20 cellular contexts compared by ENCODE assay signal in the genomic region with DNA sequence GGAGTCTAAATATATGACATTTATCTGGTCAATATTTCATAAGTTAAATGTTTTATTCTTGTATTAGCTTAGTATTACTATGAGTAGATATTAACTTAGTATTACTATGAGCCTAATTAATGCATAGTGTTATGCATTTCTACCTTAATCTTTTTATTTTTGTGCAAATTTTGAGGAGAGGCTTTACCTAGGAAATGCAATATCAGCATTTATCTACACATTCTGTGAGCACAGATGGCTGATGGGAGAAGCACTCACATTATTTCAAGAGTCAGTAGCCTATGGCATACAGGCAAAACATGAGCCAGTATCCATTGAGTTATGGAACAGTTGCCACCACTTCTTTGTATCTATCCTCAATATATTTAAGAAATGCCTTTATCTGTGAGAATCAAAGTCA.
DNase-seq lines count a peak whose midpoint lies in the region; ATAC-seq, FAIRE-seq and TF ChIP-seq lines count a peak whose summit lies in the region.
"Had no signal": no experiment of that assay in that cellular context is flagged by ENCODE, and none has a peak within 500 bp of the region (broad histone marks: within the 10 kb centered on the region; RNA-seq: fewer than 3 reads in every experiment).

No MANE protein-coding gene starts in this region.

- H4K8ac ChIP-seq in IMR-90 (ENCODE audit: low read depth in 2 of 2, low read length in 2 of 2): no peak overlapping the region
- no peak overlapping the region for H4K8ac ChIP-seq in H1 (ENCODE audit: extremely low read depth, insufficient read depth, low read length)

- H3K56ac ChIP-seq in IMR-90 (ENCODE audit: extremely low read depth, insufficient read depth, low read length): no peak overlapping the region
- no peak overlapping the region for H3K56ac ChIP-seq in H1 (replicated peaks; ENCODE audit: insufficient read length, low read depth, low read length)

- TF ChIP-seq CTCF in HepG2 (CRISPR knock-in tag; IDR thresholded peaks at IDR 0.05) (no peak), right lobe of liver (IDR thresholded peaks at IDR 0.05) (no peak), IMR-90 (conservative IDR thresholded peaks at IDR 0.05; ENCODE audit: low read depth, low read length) (no peak), H1 (IDR thresholded peaks at IDR 0.05; ENCODE audit: control extremely low read depth in 1 of 3, insufficient read depth in 1 of 3, low read depth in 1 of 3, low read length in 3 of 3) (no peak), Peyer's patch (IDR thresholded peaks at IDR 0.05) (no peak)

- H3K4me1 ChIP-seq in HepG2 (ENCODE audit: insufficient read depth, low read length) (no peaks in the 10 kb centered on the region), right lobe of liver (no peaks in the 10 kb centered on the region), IMR-90 (ENCODE audit: control insufficient read depth, insufficient read depth, low read length) (no peaks in the 10 kb centered on the region), H1 (replicated peaks in 1 of 4; ENCODE audit: control insufficient read depth in 3 of 4, insufficient read depth in 4 of 4, low read length in 3 of 4) (no peaks in the 10 kb centered on the region), Peyer's patch (no peaks in the 10 kb centered on the region)
- H3K4me1 ChIP-seq: BLaER1 treated with 17β-estradiol and CSF1 and Interleukin-3, amounts not matched to agents 10 nM and 100 nM; Caco-2 had no signal

- ATAC-seq in HepG2 (no peak), right lobe of liver (no peak), IMR-90 (ENCODE audit: low read depth) (no peak)
- ATAC-seq: CD8-positive, alpha-beta T cell; GM12878 had no signal

- BruUV-seq in HepG2 (replicated peaks; lab: Mats Ljungman, UMichigan) (no TSS peak), IMR-90 (replicated peaks; lab: Mats Ljungman, UMichigan) (no TSS peak)

- no peak overlapping the region for H3K27ac ChIP-seq in HepG2 (ENCODE audit: extremely low read length, insufficient read depth, low read length)
- no peak overlapping the region for H3K27ac ChIP-seq in right lobe of liver
- no peak overlapping the region for H3K27ac ChIP-seq in IMR-90 (ENCODE audit: insufficient read depth, low read length)
- H3K27ac ChIP-seq in H1 (ENCODE audit: low read depth, low read length): no peak overlapping the region
- H3K27ac ChIP-seq in Peyer's patch: no peak overlapping the region
- H3K27ac ChIP-seq: BLaER1 treated with 17β-estradiol and CSF1 and Interleukin-3, amounts not matched to agents 10 nM and 100 nM; C4-2B had no signal

- no peak overlapping the region for H2BK12ac ChIP-seq in H1 (ENCODE audit: low read depth, low read length)

- FAIRE-seq in HepG2 (lab: Jason Lieb, UNC): no peak
- no peak for FAIRE-seq in H1 (lab: Jason Lieb, UNC)
- FAIRE-seq: A204.1, G401.6, GM12878, GM12892, GM18507 had no signal

- H2BK20ac ChIP-seq in IMR-90 (ENCODE audit: low read depth, low read length) (no peak overlapping the region), H1 (ENCODE audit: low read length) (no peak overlapping the region)

- no peak for TF ChIP-seq EP300 in HepG2 (IDR thresholded peaks at IDR 0.05; ENCODE audit: low read depth in 2 of 2, low read length in 2 of 2)
- no peak for TF ChIP-seq EP300 in HepG2 (CRISPR knock-in tag; IDR thresholded peaks at IDR 0.05; ENCODE audit: borderline replicate concordance)
- TF ChIP-seq EP300 in H1 (IDR thresholded peaks at IDR 0.05; ENCODE audit: borderline replicate concordance in 1 of 2, low read depth in 2 of 2, low read length in 2 of 2): no peak

- no peak overlapping the region for H3K14ac ChIP-seq in IMR-90 (replicated peaks; ENCODE audit: low read depth, low read length)
- H3K14ac ChIP-seq in H1 (ENCODE audit: insufficient read length): no peak overlapping the region

- no peak for TF ChIP-seq POLR2A in HepG2 (IDR thresholded peaks at IDR 0.05; ENCODE audit: insufficient read depth in 1 of 2, low read depth in 2 of 2, low read length in 2 of 2)
- TF ChIP-seq POLR2A in right lobe of liver (IDR thresholded peaks at IDR 0.05): no peak
- TF ChIP-seq POLR2A in IMR-90 (IDR thresholded peaks at IDR 0.05; ENCODE audit: low read depth, low read length): no peak
- no peak for TF ChIP-seq POLR2A in H1 (IDR thresholded peaks at IDR 0.05; ENCODE audit: control extremely low read depth in 1 of 2, low read depth in 2 of 2, low read length in 2 of 2)
- TF ChIP-seq POLR2A in Peyer's patch (IDR thresholded peaks at IDR 0.05): no peak

- CTCF ChIA-PET in HepG2 (lab: Yijun Ruan, JAX; ENCODE audit: low intra/inter-chr PET ratio, low total read pairs) (no interaction called here), IMR-90 (lab: Yijun Ruan, JAX) (no interaction called here), H1 (lab: Charles Lee; ENCODE audit: partially characterized antibody) (no interaction called here)

- no peak overlapping the region for H3K4me3 ChIP-seq in HepG2 (replicated peaks in 1 of 3; ENCODE audit: insufficient read depth in 1 of 3, low read depth in 2 of 3, low read length in 3 of 3)
- H3K4me3 ChIP-seq in right lobe of liver: no peak overlapping the region
- no peak overlapping the region for H3K4me3 ChIP-seq in IMR-90 (ENCODE audit: insufficient read depth, low read depth, low read length)
- no peak overlapping the region for H3K4me3 ChIP-seq in H1 (ENCODE audit: extremely low read depth in 1 of 4, insufficient read depth in 2 of 4, low read depth in 3 of 4, low read length in 4 of 4)
- no peak overlapping the region for H3K4me3 ChIP-seq in Peyer's patch
- H3K4me3 ChIP-seq: BLaER1 treated with 17β-estradiol and CSF1 and Interleukin-3, amounts not matched to agents 10 nM and 100 nM; GM12878 had no signal

- POLR2A ChIA-PET in HepG2 (lab: Yijun Ruan, JAX): no interaction called here
- POLR2A ChIA-PET in IMR-90 (lab: Charles Lee; ENCODE audit: unreplicated experiment): no interaction called here
- POLR2A ChIA-PET in H1 (lab: Charles Lee; ENCODE audit: partially characterized antibody): no interaction called here

- no peaks in the 10 kb centered on the region for H3K9me1 ChIP-seq in IMR-90 (ENCODE audit: insufficient read depth, low read length)

- H2AFZ ChIP-seq in HepG2 (ENCODE audit: low read length) (no peak overlapping the region), IMR-90 (replicated peaks; ENCODE audit: low read length, poor library complexity) (no peak overlapping the region), H1 (ENCODE audit: low read length) (no peak overlapping the region)

- H3K79me2 ChIP-seq in HepG2 (ENCODE audit: insufficient read depth, low read length): no peaks in the 10 kb centered on the region
- H3K79me2 ChIP-seq in H1 (ENCODE audit: control insufficient read depth in 1 of 2, insufficient read depth in 2 of 2, low read length in 2 of 2): no peaks in the 10 kb centered on the region

- peaks cover 2% of the 10 kb centered on the region for H3K9me3 ChIP-seq in HepG2 (ENCODE audit: low read length)
- H3K9me3 ChIP-seq in right lobe of liver: no peaks in the 10 kb centered on the region
- peaks cover 13% of the 10 kb centered on the region for H3K9me3 ChIP-seq in IMR-90 (ENCODE audit: control insufficient read depth, insufficient read depth, low read length)
- H3K9me3 ChIP-seq in H1 (ENCODE audit: insufficient read depth in 2 of 2, low read depth in 1 of 2, low read length in 1 of 2): peaks cover 2 to 11% of the 10 kb centered on the region in 2 experiments; a peak in 2 of 4 replicates
- peaks cover 0 to 1% (median 0%) of the 10 kb centered on the region in 4 donors for H3K9me3 ChIP-seq in Peyer's patch
- H3K9me3 ChIP-seq: Caco-2 had no signal

- H4K91ac ChIP-seq in IMR-90 (ENCODE audit: insufficient read depth, low read depth, low read length) (no peak overlapping the region), H1 (replicated peaks; ENCODE audit: insufficient read length, low read length) (no peak overlapping the region)

- no peak overlapping the region for H2AK5ac ChIP-seq in IMR-90 (ENCODE audit: low read depth, low read length)
- H2AK5ac ChIP-seq in H1 (ENCODE audit: low read depth, low read length): no peak overlapping the region

- no peaks in the 10 kb centered on the region for H3K79me1 ChIP-seq in IMR-90 (ENCODE audit: low read depth in 1 of 2, low read length in 2 of 2)
- no peaks in the 10 kb centered on the region for H3K79me1 ChIP-seq in H1 (ENCODE audit: low read depth, low read length)

- H3K18ac ChIP-seq in IMR-90 (ENCODE audit: low read depth, low read length) (no peak overlapping the region), H1 (ENCODE audit: extremely low read depth, low read length) (no peak overlapping the region)

- H3K27me3 ChIP-seq in HepG2 (ENCODE audit: control insufficient read depth in 1 of 2, insufficient read depth in 2 of 2, low read length in 2 of 2) (no peaks in the 10 kb centered on the region), right lobe of liver (no peaks in the 10 kb centered on the region), IMR-90 (ENCODE audit: control insufficient read depth, insufficient read depth, low read length) (no peaks in the 10 kb centered on the region), H1 (replicated peaks in 1 of 4; ENCODE audit: control insufficient read depth in 3 of 4, extremely low read depth in 1 of 4, insufficient read depth in 3 of 4, low read length in 3 of 4) (no peaks in the 10 kb centered on the region), Peyer's patch (no peaks in the 10 kb centered on the region)
- H3K27me3 ChIP-seq: BLaER1 treated with 17β-estradiol and CSF1 and Interleukin-3, amounts not matched to agents 10 nM and 100 nM had no signal

- no peaks in the 10 kb centered on the region for H4K20me1 ChIP-seq in HepG2 (ENCODE audit: insufficient read depth, low read length)
- H4K20me1 ChIP-seq in IMR-90 (ENCODE audit: insufficient read depth, low read length): no peaks in the 10 kb centered on the region
- no peaks in the 10 kb centered on the region for H4K20me1 ChIP-seq in H1 (replicated peaks in 1 of 2; ENCODE audit: control insufficient read depth in 1 of 2, insufficient read depth in 2 of 2, low read length in 2 of 2)
- H4K20me1 ChIP-seq: BLaER1 treated with 17β-estradiol and CSF1 and Interleukin-3, amounts not matched to agents 10 nM and 100 nM had no signal

- H3K4ac ChIP-seq in IMR-90 (ENCODE audit: low read depth, low read length) (no peak overlapping the region), H1 (replicated peaks; ENCODE audit: insufficient read length, low read depth, low read length) (no peak overlapping the region)

- H3K36me3 ChIP-seq in HepG2 (replicated peaks in 1 of 2; ENCODE audit: control insufficient read depth in 1 of 2, insufficient read depth in 2 of 2, low read length in 2 of 2) (no peaks in the 10 kb centered on the region), right lobe of liver (no peaks in the 10 kb centered on the region), IMR-90 (ENCODE audit: control insufficient read depth, insufficient read depth, low read length) (no peaks in the 10 kb centered on the region), H1 (ENCODE audit: control insufficient read depth in 2 of 4, insufficient read depth in 4 of 4, low read length in 3 of 4) (no peaks in the 10 kb centered on the region), Peyer's patch (no peaks in the 10 kb centered on the region)
- H3K36me3 ChIP-seq: BLaER1 treated with 17β-estradiol and CSF1 and Interleukin-3, amounts not matched to agents 10 nM and 100 nM had no signal

- DNase-seq in HepG2 (ENCODE audit: low spot score) (no peak), right lobe of liver (no peak), IMR-90 (no peak), H1 (ENCODE audit: low read depth in 1 of 2, low spot score in 2 of 2) (no peak), Peyer's patch (no peak), GDM1 (lab: John Stamatoyannopoulos, UW) (no peak)
- DNase-seq: 8988T; AML-193; Caco-2; Calu3; CD4-positive, alpha-beta T cell; CD8-positive, alpha-beta T cell; DMS79 treated with DMSO at 0.1 percent for 48 hours had no signal

- dilution Hi-C loops in IMR-90 (cut with HindIII; ENCODE audit: low sequenced_read_pairs, unreplicated experiment): no loop called here

- H3K9ac ChIP-seq in HepG2 (ENCODE audit: insufficient read depth, low read depth, low read length): no peak overlapping the region
- no peak overlapping the region for H3K9ac ChIP-seq in IMR-90 (ENCODE audit: low read depth, low read length)
- no peak overlapping the region for H3K9ac ChIP-seq in H1 (replicated peaks in 1 of 4; ENCODE audit: extremely low read depth in 1 of 4, low read depth in 3 of 4, low read length in 3 of 4)
- H3K9ac ChIP-seq: BLaER1 treated with 17β-estradiol and CSF1 and Interleukin-3, amounts not matched to agents 10 nM and 100 nM had no signal

- TF ChIP-seq RAD21 in HepG2 (CRISPR knock-in tag; IDR thresholded peaks at IDR 0.05) (no peak), IMR-90 (IDR thresholded peaks at IDR 0.05; ENCODE audit: low read length) (no peak), H1 (IDR thresholded peaks at IDR 0.05 in 1 of 2, conservative IDR thresholded peaks at IDR 0.05 in 1 of 2; ENCODE audit: low read depth in 2 of 2, low read length in 2 of 2) (no peak)

- H3K23me2 ChIP-seq in H1 (ENCODE audit: low read depth, low read length): no peaks in the 10 kb centered on the region

- H2AK9ac ChIP-seq in IMR-90 (replicated peaks; ENCODE audit: low read depth, low read length, poor library complexity): no peak overlapping the region

- in situ Hi-C loops in HepG2 (cut with HindIII; ENCODE audit: extremely low pct_ligation_motif_present, low pct_unique_long_range_greater_than_20kb): no loop called here
- in situ Hi-C loops in IMR-90 (cut with MboI; ENCODE audit: low sequenced_read_pairs): no loop called here

- intact Hi-C loops in HepG2 (cut with micrococcal nuclease; ENCODE audit: unreplicated experiment): no loop called here
- intact Hi-C loops in right lobe of liver (cut with DNase I): no loop called here
- intact Hi-C loops in IMR-90 (cut with micrococcal nuclease): no loop called here

- H2BK15ac ChIP-seq in IMR-90 (ENCODE audit: low read depth, low read length): no peak overlapping the region
- no peak overlapping the region for H2BK15ac ChIP-seq in H1 (ENCODE audit: low read length)

- H3K4me2 ChIP-seq in HepG2 (ENCODE audit: low read depth, low read length): no peak overlapping the region
- H3K4me2 ChIP-seq in IMR-90 (ENCODE audit: low read depth, low read length): no peak overlapping the region
- H3K4me2 ChIP-seq in H1 (ENCODE audit: insufficient read depth in 1 of 2, low read depth in 2 of 2, low read length in 2 of 2): no peak overlapping the region
- H3K4me2 ChIP-seq: BLaER1 treated with 17β-estradiol and CSF1 and Interleukin-3, amounts not matched to agents 10 nM and 100 nM had no signal

- no peak overlapping the region for H2BK5ac ChIP-seq in IMR-90 (ENCODE audit: low read depth, low read length, poor library complexity, severe bottlenecking)
- H2BK5ac ChIP-seq in H1 (ENCODE audit: low read depth, low read length): no peak overlapping the region

- H2BK120ac ChIP-seq in IMR-90 (ENCODE audit: low read depth, low read length) (no peak overlapping the region), H1 (replicated peaks; ENCODE audit: low read depth, low read length) (no peak overlapping the region)

- no peak overlapping the region for H4K5ac ChIP-seq in IMR-90 (ENCODE audit: low read depth, low read length)
- H4K5ac ChIP-seq in H1 (ENCODE audit: insufficient read length, low read depth, low read length): no peak overlapping the region

- no peak overlapping the region for H3K23ac ChIP-seq in IMR-90 (ENCODE audit: low read depth, low read length)
- H3K23ac ChIP-seq in H1 (ENCODE audit: insufficient read length): no peak overlapping the region
